20 cellular contexts compared by ENCODE assay signal in the genomic region with DNA sequence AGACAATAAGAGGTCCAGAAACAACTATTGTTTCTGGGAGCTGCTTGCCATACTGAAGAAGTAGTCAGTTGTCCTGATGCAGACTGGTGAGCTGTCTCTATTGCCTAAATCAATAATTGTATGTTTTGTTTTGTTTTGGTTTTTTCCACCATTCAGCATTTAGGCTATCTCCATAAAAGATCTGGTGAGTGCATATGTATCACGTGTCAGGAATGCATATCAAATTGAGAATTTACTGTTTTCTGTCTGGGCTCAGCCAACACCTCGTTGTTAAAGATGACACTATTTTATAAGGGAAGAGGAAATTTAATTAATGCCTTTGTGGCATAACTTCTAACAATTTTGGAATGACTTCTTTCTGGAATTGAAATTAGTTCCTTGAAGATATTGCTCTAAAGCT.
"Had no signal": no experiment of that assay in that cellular context is flagged by ENCODE, and none has a peak within 500 bp of the region (broad histone marks: within the 10 kb centered on the region; RNA-seq: fewer than 3 reads in every experiment).

No MANE protein-coding gene starts in this region.

- DNase-seq: colonic mucosa; cortex of kidney; effector CD8-positive, alpha-beta T cell; effector memory CD8-positive, alpha-beta T cell; endodermal cell; erythroblast; esophagus squamous epithelium; glutamatergic neuron; head of caudate nucleus; heart right ventricle; hippocampal formation; left cardiac atrium; left lung; left ventricle myocardium superior; lower lobe of right lung; mesenchymal stem cell; mucosa of descending colon; naive B cell had no signal

- H3K4me3 ChIP-seq: colonic mucosa, esophagus squamous epithelium, heart right ventricle, left lung, lower lobe of right lung, mucosa of descending colon had no signal

- ATAC-seq: effector memory CD8-positive, alpha-beta T cell; esophagus mucosa; heart right ventricle; left cardiac atrium; left lung; left ventricle myocardium superior; lower lobe of right lung; mucosa of descending colon had no signal

- H3K27me3 ChIP-seq: colonic mucosa, esophagus squamous epithelium, heart right ventricle, left lung had no signal

- H3K36me3 ChIP-seq: colonic mucosa, esophagus squamous epithelium, heart right ventricle, left lung, lower lobe of right lung had no signal

- H3K9me3 ChIP-seq: colonic mucosa, esophagus squamous epithelium, heart right ventricle, left lung, lower lobe of right lung, mucosa of descending colon had no signal

- H3K27ac ChIP-seq: colonic mucosa, epithelial cell of prostate, esophagus squamous epithelium, heart right ventricle, left lung, lower lobe of right lung had no signal

- H3K4me1 ChIP-seq: colonic mucosa, esophagus squamous epithelium, left lung, lower lobe of right lung had no signal
